In the genomic region with DNA sequence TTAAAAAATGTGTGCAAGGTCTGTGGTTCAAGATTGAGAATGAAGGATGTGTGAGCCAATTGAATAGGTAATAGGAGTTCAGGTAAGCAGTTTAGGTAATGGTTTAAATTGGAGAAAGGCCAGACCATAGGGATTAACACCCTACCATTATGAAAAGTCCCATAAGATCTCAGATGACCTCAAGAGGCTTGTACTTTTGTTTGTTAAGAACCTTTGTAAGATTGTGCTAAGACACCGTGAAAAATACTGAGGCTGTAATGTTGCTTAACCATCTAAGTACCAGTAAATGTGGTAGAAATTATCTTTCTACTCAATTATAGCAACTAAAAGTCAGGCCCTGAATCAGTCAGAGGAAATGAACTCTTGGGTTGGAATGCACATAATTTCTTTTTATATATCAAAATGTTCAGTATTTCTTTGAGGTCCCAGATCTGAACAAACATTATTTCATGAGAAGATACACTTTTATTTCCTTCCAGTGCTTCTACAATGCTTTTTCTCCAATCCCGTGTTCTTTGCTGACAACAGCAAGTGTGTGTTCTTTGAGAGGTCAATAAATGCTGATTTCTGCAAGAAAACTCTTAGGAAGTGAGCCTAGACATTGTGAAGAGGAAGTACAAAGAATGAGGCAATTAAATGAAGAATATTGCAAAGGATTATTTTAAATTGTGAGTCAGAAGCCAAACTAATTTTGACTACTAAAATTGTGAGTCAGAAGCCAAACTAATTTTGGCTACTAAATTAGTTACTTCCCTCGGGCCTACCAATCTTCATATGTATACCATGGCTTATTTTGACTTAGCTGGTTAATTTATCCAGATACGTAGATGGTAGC, we compare ENCODE assay signal across 1 cellular context.
TF ChIP-seq lines count a peak whose summit lies in the region.

No MANE protein-coding gene starts in this region.

TF ChIP-seq in GM12878, 131 proteins besides CTCF, POLR2A, EP300 and RAD21:
- TF ChIP-seq, protein P1, sequence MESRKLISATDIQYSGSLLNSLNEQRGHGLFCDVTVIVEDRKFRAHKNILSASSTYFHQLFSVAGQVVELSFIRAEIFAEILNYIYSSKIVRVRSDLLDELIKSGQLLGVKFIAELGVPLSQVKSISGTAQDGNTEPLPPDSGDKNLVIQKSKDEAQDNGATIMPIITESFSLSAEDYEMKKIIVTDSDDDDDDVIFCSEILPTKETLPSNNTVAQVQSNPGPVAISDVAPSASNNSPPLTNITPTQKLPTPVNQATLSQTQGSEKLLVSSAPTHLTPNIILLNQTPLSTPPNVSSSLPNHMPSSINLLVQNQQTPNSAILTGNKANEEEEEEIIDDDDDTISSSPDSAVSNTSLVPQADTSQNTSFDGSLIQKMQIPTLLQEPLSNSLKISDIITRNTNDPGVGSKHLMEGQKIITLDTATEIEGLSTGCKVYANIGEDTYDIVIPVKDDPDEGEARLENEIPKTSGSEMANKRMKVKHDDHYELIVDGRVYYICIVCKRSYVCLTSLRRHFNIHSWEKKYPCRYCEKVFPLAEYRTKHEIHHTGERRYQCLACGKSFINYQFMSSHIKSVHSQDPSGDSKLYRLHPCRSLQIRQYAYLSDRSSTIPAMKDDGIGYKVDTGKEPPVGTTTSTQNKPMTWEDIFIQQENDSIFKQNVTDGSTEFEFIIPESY (IDR thresholded peaks at IDR 0.05) = no peak
- 0 out of 2 replicates have a peak, but pooled peaks have one; percentile 10 for TF ChIP-seq JUNB (IDR thresholded peaks at IDR 0.05)
- no peak for TF ChIP-seq MYC (IDR thresholded peaks at IDR 0.05; ENCODE audit: insufficient read depth, insufficient read length, insufficient replicate concordance, low read length, severe bottlenecking)
- TF ChIP-seq NFIC (IDR thresholded peaks at IDR 0.05; ENCODE audit: low read depth, low read length) = 0 out of 2 replicates have a peak, but pooled peaks have one; percentile 30
